Comparison of ENCODE assay signal across 3 cellular contexts in genomic region chr1:16553244-16553643, GRCh38. TPM values are rescaled to one million over a fixed set of nuclear protein-coding genes. Genes with fewer than 3 reads are reported as not detected.
"Had no signal": no experiment of that assay in that cellular context is flagged by ENCODE, and none has a peak within 500 bp of the region (broad histone marks: within the 10 kb centered on the region; RNA-seq: fewer than 3 reads in every experiment).

No MANE protein-coding gene starts in this region.

RNA-seq across cellular contexts. Expression of gene RNU1-1, which starts 39.2 kb away (rescaled TPM):
- total RNA-seq: HT1080 had no signal
- polyA plus RNA-seq: IgD-negative memory B cell, IMR-90 had no signal
